15 cellular contexts compared by ENCODE assay signal in the genomic region with DNA sequence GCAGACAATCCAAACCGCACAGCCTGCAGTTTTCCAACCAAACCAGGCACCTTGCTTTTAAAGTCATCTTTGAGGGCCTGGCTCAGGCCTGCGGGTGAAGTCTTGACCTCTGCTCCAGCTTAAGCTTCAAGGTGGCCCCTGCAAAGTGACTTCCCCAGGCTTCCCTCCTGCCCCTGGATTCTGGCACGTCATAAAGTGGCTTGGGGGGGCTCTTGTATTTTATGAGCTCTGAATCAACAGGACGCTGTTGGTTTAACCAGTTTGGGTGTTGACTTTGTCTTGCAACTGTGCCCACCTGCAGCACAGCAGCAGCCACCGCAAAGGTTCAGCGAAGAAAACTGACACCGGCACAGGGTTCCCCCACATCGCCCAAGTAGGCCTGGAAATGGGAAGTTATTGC.
DNase-seq lines count a peak whose midpoint lies in the region; ATAC-seq and TF ChIP-seq lines count a peak whose summit lies in the region.
"Had no signal": no experiment of that assay in that cellular context is flagged by ENCODE, and none has a peak within 500 bp of the region (broad histone marks: within the 10 kb centered on the region; RNA-seq: fewer than 3 reads in every experiment).

No MANE protein-coding gene starts in this region.

- no peaks in the 10 kb centered on the region for H3K27me3 ChIP-seq in HAP-1 (ENCODE audit: low read depth)
- H3K27me3 ChIP-seq: suprapubic skin had no signal

- no peak overlapping the region for H3K4me3 Mint-ChIP-seq in nephron progenitor cell
- no peak overlapping the region for H3K4me3 Mint-ChIP-seq in osteocyte (ENCODE audit: unreplicated experiment)
- H3K4me3 Mint-ChIP-seq: activated T-helper 17 cell treated with anti-CD3 and anti-CD28 coated beads, Interleukin-2, amount 50 U/mL, for 72 hours; central memory CD8-positive, alpha-beta T cell; immature natural killer cell had no signal

- no peaks in the 10 kb centered on the region for H3K36me3 ChIP-seq in HAP-1 (replicated peaks)
- H3K36me3 ChIP-seq: suprapubic skin had no signal

- H3K4me1 ChIP-seq in HAP-1: peaks cover 5% of the 10 kb centered on the region

- peak; percentile 16 for DNase-seq in NCI-H510A treated with DMSO at 0.1 percent for 48 hours (lab: John Stamatoyannopoulos, UW)
- no peak for DNase-seq in NCI-H510A (lab: John Stamatoyannopoulos, UW)
- DNase-seq in NOMO-1 (lab: John Stamatoyannopoulos, UW; ENCODE audit: unreplicated experiment in 2 of 2): peak; percentile 47 to 49
- DNase-seq in nephron progenitor cell: no peak
- no peak for DNase-seq in stimulated activated naive CD4-positive, alpha-beta T cell treated with Interleukin-2 at 50 U/mL for 16 hours (lab: John Stamatoyannopoulos, UW)
- no peak for DNase-seq in HAP-1 (ENCODE audit: low spot score in 2 of 2)
- no peak for DNase-seq in osteocyte (ENCODE audit: extremely low spot score, unreplicated experiment)
- DNase-seq: activated CD4-positive, CD25-positive, alpha-beta regulatory T cell treated with anti-CD3 and anti-CD28 coated beads, Interleukin-2, amount 50 U/mL, for 72 hours; immature natural killer cell; retina; SHP77 treated with DMSO at 0.1 percent for 48 hours had no signal

- ATAC-seq in HG02943 (IDR thresholded peaks at IDR 0.05; ENCODE audit: low read depth, unreplicated experiment): peak; percentile 25
- ATAC-seq: activated T-helper 17 cell treated with anti-CD3 and anti-CD28 coated beads, Interleukin-2, amount 50 U/mL, for 72 hours had no signal

- H3K27ac Mint-ChIP-seq in nephron progenitor cell: peak overlapping the region; percentile 64
- H3K27ac Mint-ChIP-seq in osteocyte (ENCODE audit: unreplicated experiment): no peak overlapping the region
- H3K27ac Mint-ChIP-seq: activated T-helper 17 cell treated with anti-CD3 and anti-CD28 coated beads, Interleukin-2, amount 50 U/mL, for 72 hours had no signal

- H3K36me3 Mint-ChIP-seq in nephron progenitor cell (ENCODE audit: low read depth): no peaks in the 10 kb centered on the region
- no peaks in the 10 kb centered on the region for H3K36me3 Mint-ChIP-seq in osteocyte (ENCODE audit: unreplicated experiment)

- H3K9me3 Mint-ChIP-seq in nephron progenitor cell (no peaks in the 10 kb centered on the region), osteocyte (ENCODE audit: unreplicated experiment) (no peaks in the 10 kb centered on the region)
- H3K9me3 Mint-ChIP-seq: activated T-helper 17 cell treated with anti-CD3 and anti-CD28 coated beads, Interleukin-2, amount 50 U/mL, for 72 hours; central memory CD8-positive, alpha-beta T cell; immature natural killer cell had no signal

- H3K4me3 ChIP-seq in HAP-1: no peak overlapping the region
- H3K4me3 ChIP-seq: suprapubic skin had no signal

- in situ Hi-C loops in HAP-1 (cut with MboI; ENCODE audit: low sequenced_read_pairs): no loop called here

- H3K27me3 Mint-ChIP-seq in nephron progenitor cell (ENCODE audit: low read depth, poor library complexity) (peaks cover 6% of the 10 kb centered on the region), osteocyte (ENCODE audit: unreplicated experiment) (no peaks in the 10 kb centered on the region)
- H3K27me3 Mint-ChIP-seq: activated T-helper 17 cell treated with anti-CD3 and anti-CD28 coated beads, Interleukin-2, amount 50 U/mL, for 72 hours; central memory CD8-positive, alpha-beta T cell had no signal

- TF ChIP-seq CTCF in nephron progenitor cell (IDR thresholded peaks at IDR 0.05): no peak
- no peak for TF ChIP-seq CTCF in osteocyte (IDR thresholded peaks at IDR 0.05)

- H3K4me1 Mint-ChIP-seq in nephron progenitor cell (peaks cover 21% of the 10 kb centered on the region), osteocyte (ENCODE audit: unreplicated experiment) (peaks cover 17% of the 10 kb centered on the region)

- no peaks in the 10 kb centered on the region for H3K9me3 ChIP-seq in HAP-1
- H3K9me3 ChIP-seq: suprapubic skin had no signal

Comparison
In these comparisons a context has a peak if more than half of its experiments do, and no peak if none do; other contexts are left out.
1. DNase-seq: peak in NCI-H510A treated with DMSO at 0.1 percent for 48 hours (single experiment) and NOMO-1 (2 of 2); none in NCI-H510A (single experiment), nephron progenitor cell (single experiment), stimulated activated naive CD4-positive, alpha-beta T cell treated with Interleukin-2 at 50 U/mL for 16 hours (single experiment), HAP-1 (0 of 2) and osteocyte (single experiment).